ENCODE assay signal across 9 cellular contexts in genomic region chr7:55594414-55594813, GRCh38.
"Had no signal": no experiment of that assay in that cellular context is flagged by ENCODE, and none has a peak within 500 bp of the region (broad histone marks: within the 10 kb centered on the region; RNA-seq: fewer than 3 reads in every experiment).

No MANE protein-coding gene starts in this region.

- H3K27ac ChIP-seq: adrenal gland, breast epithelium, SJSA1, WERI-Rb-1 had no signal

- H3K27me3 Mint-ChIP-seq: activated CD4-positive, alpha-beta T cell treated with anti-CD3 and anti-CD28 coated beads for 36 hours had no signal

- H3K4me1 ChIP-seq: breast epithelium, SJSA1 had no signal

- H3K36me3 ChIP-seq: adrenal gland, breast epithelium, SJSA1, WERI-Rb-1 had no signal

- H3K27me3 ChIP-seq: adrenal gland, breast epithelium, SJSA1 had no signal

- H3K9me3 Mint-ChIP-seq: activated naive CD8-positive, alpha-beta T cell treated with anti-CD3 and anti-CD28 coated beads, Interleukin-2, amount 10 ng/mL, durations not matched to agents 7 days and 5 days; T-helper 2 cell treated with Interferon-gamma antibody and Interleukin-4, amounts not matched to agents 5 μg/mL and 100 μg/mL, for 36 hours had no signal

- H3K4me3 Mint-ChIP-seq: activated CD4-positive, alpha-beta T cell treated with anti-CD3 and anti-CD28 coated beads for 36 hours; activated CD8-positive, alpha-beta T cell treated with anti-CD3 and anti-CD28 coated beads, Interleukin-2, amount 10 ng/mL, durations not matched to agents 7 days and 5 days; activated naive CD8-positive, alpha-beta T cell treated with anti-CD3 and anti-CD28 coated beads, Interleukin-2, amount 10 ng/mL, durations not matched to agents 7 days and 5 days; T-helper 2 cell treated with Interferon-gamma antibody and Interleukin-4, amounts not matched to agents 5 μg/mL and 100 μg/mL, for 36 hours had no signal

- H3K4me3 ChIP-seq: adrenal gland, breast epithelium, SJSA1 had no signal

- H3K36me3 Mint-ChIP-seq: activated naive CD8-positive, alpha-beta T cell treated with anti-CD3 and anti-CD28 coated beads, Interleukin-2, amount 10 ng/mL, durations not matched to agents 7 days and 5 days had no signal

- H3K4me1 Mint-ChIP-seq: activated naive CD8-positive, alpha-beta T cell treated with anti-CD3 and anti-CD28 coated beads, Interleukin-2, amount 10 ng/mL, durations not matched to agents 7 days and 5 days had no signal

- H3K9me3 ChIP-seq: adrenal gland, breast epithelium, SJSA1 had no signal

- H3K27ac Mint-ChIP-seq: activated CD4-positive, alpha-beta T cell treated with anti-CD3 and anti-CD28 coated beads for 36 hours; activated CD8-positive, alpha-beta T cell treated with anti-CD3 and anti-CD28 coated beads, Interleukin-2, amount 10 ng/mL, durations not matched to agents 7 days and 5 days; activated naive CD8-positive, alpha-beta T cell treated with anti-CD3 and anti-CD28 coated beads, Interleukin-2, amount 10 ng/mL, durations not matched to agents 7 days and 5 days; T-helper 2 cell treated with Interferon-gamma antibody and Interleukin-4, amounts not matched to agents 5 μg/mL and 100 μg/mL, for 36 hours had no signal

- FAIRE-seq: RCC 7860 had no signal
